19 cellular contexts compared by ENCODE assay signal in the genomic region with DNA sequence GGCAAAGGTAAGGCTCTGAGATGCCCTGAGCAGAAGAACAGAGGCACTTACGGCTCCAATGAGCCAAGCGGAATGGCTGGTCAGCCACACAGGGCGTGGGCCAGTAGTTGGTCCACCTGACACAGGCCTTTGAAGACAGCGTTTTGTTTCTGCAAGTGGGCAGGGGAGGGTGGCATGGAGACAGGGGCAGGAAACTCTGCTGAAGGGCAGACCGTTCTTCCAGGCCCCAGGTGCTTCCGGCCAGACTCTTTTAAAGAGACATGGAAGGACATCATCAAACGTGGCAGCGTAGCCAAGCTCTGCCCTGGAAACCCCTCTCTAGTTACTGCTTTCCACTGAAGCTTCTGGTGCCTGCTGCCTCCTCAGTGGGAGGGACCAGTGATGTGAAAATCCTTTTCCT.
A peak's percentile ranks its signal among the peaks of the same experiment; 100 is the strongest.
DNase-seq lines count a peak whose midpoint lies in the region; ATAC-seq and TF ChIP-seq lines count a peak whose summit lies in the region.
"Had no signal": no experiment of that assay in that cellular context is flagged by ENCODE, and none has a peak within 500 bp of the region (broad histone marks: within the 10 kb centered on the region; RNA-seq: fewer than 3 reads in every experiment).

No MANE protein-coding gene starts in this region.

- peak; percentile 34 for ATAC-seq in gastroesophageal sphincter
- ATAC-seq: Panc1 had no signal

- no peak for TF ChIP-seq EP300 in gastroesophageal sphincter (IDR thresholded peaks at IDR 0.05)

- peak overlapping the region; percentile 60 to 92 (median 84) for H3K4me2 ChIP-seq in BLaER1 treated with 17β-estradiol and CSF1 and Interleukin-3, amounts not matched to agents 10 nM and 100 nM

- peak; percentile 71 for DNase-seq in RPMI8226
- DNase-seq in spleen: no peak
- DNase-seq in activated CD8-positive, alpha-beta memory T cell treated with anti-CD3 and anti-CD28 coated beads, Interleukin-2, amount 50 U/mL, for 48 hours: no peak
- no peak for DNase-seq in stimulated activated CD4-positive, alpha-beta T cell treated with anti-CD3 and anti-CD28 coated beads, Interleukin-2, amount 100 ng/mL, for 24 hours
- DNase-seq in GF-D8 (lab: John Stamatoyannopoulos, UW): no peak
- DNase-seq in kidney glomerular epithelial cell (lab: John Stamatoyannopoulos, UW): no peak
- DNase-seq: C1 segment of cervical spinal cord, DMS79 treated with DMSO at 0.1 percent for 48 hours, H9, NCI-H1048, NCI-H1436 treated with DMSO at 0.1 percent for 48 hours, NCI-H2029, NCI-H345, NCI-H526 had no signal

- H3K9me3 ChIP-seq in BLaER1 treated with 17β-estradiol and CSF1 and Interleukin-3, amounts not matched to agents 10 nM and 100 nM (replicated peaks in 1 of 11): peaks cover 18 to 28% (median 24%) of the 10 kb centered on the region in 11 experiments
- H3K9me3 ChIP-seq in gastroesophageal sphincter (no peaks in the 10 kb centered on the region), spleen (peaks cover 0 to 7% (median 0%) of the 10 kb centered on the region in 8 donors)
- H3K9me3 ChIP-seq: SJSA1 had no signal

- intact Hi-C loops in spleen (cut with DNase I; ENCODE audit: low total_unique reads): no loop called here

- peak overlapping the region in 5 of 10 experiments; percentile 3 to 34 (median 11); a peak in 3 of 20 replicates for H3K4me3 ChIP-seq in BLaER1 treated with 17β-estradiol and CSF1 and Interleukin-3, amounts not matched to agents 10 nM and 100 nM
- H3K4me3 ChIP-seq in gastroesophageal sphincter: no peak overlapping the region
- no peak overlapping the region for H3K4me3 ChIP-seq in spleen
- H3K4me3 ChIP-seq: SJSA1 had no signal

- peak overlapping the region in 10 of 11 experiments; percentile 14 to 78 (median 64); a peak in 18 of 22 replicates for H3K9ac ChIP-seq in BLaER1 treated with 17β-estradiol and CSF1 and Interleukin-3, amounts not matched to agents 10 nM and 100 nM

- H3K27ac ChIP-seq in BLaER1 treated with 17β-estradiol and CSF1 and Interleukin-3, amounts not matched to agents 10 nM and 100 nM: peak overlapping the region; percentile 4 to 89 (median 80); a peak in 20 of 22 replicates
- no peak overlapping the region for H3K27ac ChIP-seq in gastroesophageal sphincter
- H3K27ac ChIP-seq in spleen: peak overlapping the region in 5 of 8 donors; percentile 14 to 57 (median 42)
- H3K27ac ChIP-seq: HL-60, SJSA1 had no signal

- TF ChIP-seq POLR2A in gastroesophageal sphincter (IDR thresholded peaks at IDR 0.05): no peak
- TF ChIP-seq POLR2A in spleen (IDR thresholded peaks at IDR 0.05): no peak

- H3K36me3 ChIP-seq in BLaER1 treated with 17β-estradiol and CSF1 and Interleukin-3, amounts not matched to agents 10 nM and 100 nM: peaks cover 0 to 4% (median 0%) of the 10 kb centered on the region in 11 experiments; a peak in 1 of 22 replicates
- H3K36me3 ChIP-seq in gastroesophageal sphincter: no peaks in the 10 kb centered on the region
- no peaks in the 10 kb centered on the region for H3K36me3 ChIP-seq in spleen
- H3K36me3 ChIP-seq: SJSA1 had no signal

- WGBS in gastroesophageal sphincter (ENCODE audit: low coverage in 1 of 2), 2 donors: 79 to 100% methylated on average over 1 to 6 of the region's 8 CpGs
- 65 to 82% (median 68%) methylated on average over 7 to 8 of the region's 8 CpGs for WGBS in spleen, 5 donors

- TF ChIP-seq CTCF in gastroesophageal sphincter (IDR thresholded peaks at IDR 0.05) (no peak), spleen (IDR thresholded peaks at IDR 0.05 in 8 of 11, conservative IDR thresholded peaks at IDR 0.05 in 3 of 11) (no peak)

- H3K4me1 ChIP-seq in BLaER1 treated with 17β-estradiol and CSF1 and Interleukin-3, amounts not matched to agents 10 nM and 100 nM: peaks cover 46 to 87% (median 77%) of the 10 kb centered on the region in 10 experiments
- H3K4me1 ChIP-seq in gastroesophageal sphincter (peaks cover 0 to 5% (median 0%) of the 10 kb centered on the region in 3 donors), spleen (peaks cover 0 to 42% (median 29%) of the 10 kb centered on the region in 6 donors)
- H3K4me1 ChIP-seq: SJSA1 had no signal

- peaks cover 0 to 6% (median 0%) of the 10 kb centered on the region in 11 experiments; a peak in 5 of 22 replicates for H4K20me1 ChIP-seq in BLaER1 treated with 17β-estradiol and CSF1 and Interleukin-3, amounts not matched to agents 10 nM and 100 nM

- no peaks in the 10 kb centered on the region for H3K27me3 ChIP-seq in BLaER1 treated with 17β-estradiol and CSF1 and Interleukin-3, amounts not matched to agents 10 nM and 100 nM
- H3K27me3 ChIP-seq in gastroesophageal sphincter (no peaks in the 10 kb centered on the region), spleen (replicated peaks in 1 of 7) (no peaks in the 10 kb centered on the region)
- H3K27me3 ChIP-seq: SJSA1 had no signal

Comparison
In these comparisons a context has a peak if more than half of its experiments do, and no peak if none do; other contexts are left out.
1. H3K27ac ChIP-seq: peak in BLaER1 treated with 17β-estradiol and CSF1 and Interleukin-3, amounts not matched to agents 10 nM and 100 nM (11 of 11) and spleen (5 of 8); none in gastroesophageal sphincter (0 of 4).